ENCODE assay signal across 12 cellular contexts in genomic region chr22:18906896-18907295, GRCh38. TPM values are rescaled to one million over a fixed set of nuclear protein-coding genes. Genes with fewer than 3 reads are reported as not detected.
"Had no signal": no experiment of that assay in that cellular context is flagged by ENCODE, and none has a peak within 500 bp of the region (broad histone marks: within the 10 kb centered on the region; RNA-seq: fewer than 3 reads in every experiment).

No MANE protein-coding gene starts in this region.

- H3K27me3 ChIP-seq: ascending aorta, esophagus squamous epithelium, spleen had no signal

- H3K4me1 Mint-ChIP-seq: activated naive CD8-positive, alpha-beta T cell treated with anti-CD3 and anti-CD28 coated beads, Interleukin-2, amount 50 U/mL, for 24 hours; neural crest cell had no signal

- H3K4me3 Mint-ChIP-seq: activated CD8-positive, alpha-beta T cell treated with anti-CD3 and anti-CD28 coated beads, Interleukin-2, amount 10 ng/mL, durations not matched to agents 7 days and 5 days; activated naive CD8-positive, alpha-beta T cell treated with anti-CD3 and anti-CD28 coated beads, Interleukin-2, amount 50 U/mL, for 24 hours; neural crest cell had no signal

- H3K36me3 ChIP-seq: ascending aorta, esophagus squamous epithelium, spleen had no signal

- H3K27me3 Mint-ChIP-seq: activated naive CD8-positive, alpha-beta T cell treated with anti-CD3 and anti-CD28 coated beads, Interleukin-2, amount 50 U/mL, for 24 hours had no signal

- H3K9me3 ChIP-seq: ascending aorta, esophagus squamous epithelium, spleen had no signal

- H3K27ac ChIP-seq: ascending aorta, esophagus squamous epithelium, spleen, VCaP had no signal

- H3K4me1 ChIP-seq: ascending aorta, esophagus squamous epithelium, spleen had no signal

- H3K9me3 Mint-ChIP-seq: activated naive CD8-positive, alpha-beta T cell treated with anti-CD3 and anti-CD28 coated beads, Interleukin-2, amount 50 U/mL, for 24 hours; neural crest cell had no signal

- DNase-seq: activated CD4-positive, alpha-beta T cell treated with anti-CD3 and anti-CD28 coated beads for 4 hours; activated CD8-positive, alpha-beta T cell treated with anti-CD3 and anti-CD28 coated beads, Interleukin-2, amount 10 ng/mL, durations not matched to agents 7 days and 5 days; activated naive CD4-positive, alpha-beta T cell treated with Interleukin-2 at 50 U/mL for 16 hours; activated naive CD8-positive, alpha-beta T cell treated with anti-CD3 and anti-CD28 coated beads, Interleukin-2, amount 50 U/mL, for 24 hours; esophagus squamous epithelium; foreskin fibroblast; spleen; stimulated activated naive CD8-positive, alpha-beta T cell treated with anti-CD3 and anti-CD28 coated beads, Interleukin-15, Interleukin-2, amounts not matched to agents 100 U/mL and 50 U/mL, for 24 hours; T-helper 1 cell had no signal

- H3K4me3 ChIP-seq: ascending aorta, esophagus squamous epithelium, spleen had no signal

- H3K27ac Mint-ChIP-seq: activated CD8-positive, alpha-beta T cell treated with anti-CD3 and anti-CD28 coated beads, Interleukin-2, amount 10 ng/mL, durations not matched to agents 7 days and 5 days; activated naive CD8-positive, alpha-beta T cell treated with anti-CD3 and anti-CD28 coated beads, Interleukin-2, amount 50 U/mL, for 24 hours had no signal

RNA-seq across cellular contexts. Expression of gene DGCR6, which starts 0.8 kb away (rescaled TPM):
- total RNA-seq: ascending aorta had no signal

RNA-seq across cellular contexts. Expression of gene PRODH, which starts 29.2 kb away (rescaled TPM):
- total RNA-seq: activated CD8-positive, alpha-beta T cell treated with anti-CD3 and anti-CD28 coated beads, Interleukin-2, amount 10 ng/mL, durations not matched to agents 7 days and 5 days had no signal
